In the genomic region with DNA sequence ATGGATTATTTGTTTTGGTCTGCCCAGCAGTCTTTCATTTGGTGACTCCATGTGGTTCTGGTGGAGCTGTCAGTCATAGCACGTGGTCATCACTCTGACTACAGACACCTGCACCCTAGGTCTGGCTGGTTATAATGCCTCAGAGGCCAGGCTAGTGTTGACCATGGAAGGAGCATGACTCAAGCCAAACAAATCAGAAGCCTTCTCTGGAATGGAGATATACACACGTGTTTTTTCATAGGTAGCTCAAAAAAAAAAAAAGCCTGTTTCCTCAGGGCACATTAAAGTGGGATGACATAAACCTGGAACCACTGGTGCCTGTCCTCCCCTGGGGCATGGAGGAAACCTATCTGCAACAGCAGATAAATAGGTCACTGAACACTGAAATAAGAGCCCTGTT, we compare ENCODE assay signal across 14 cellular contexts. TPM values are rescaled to one million over a fixed set of nuclear protein-coding genes. Genes with fewer than 3 reads are reported as not detected.
DNase-seq lines count a peak whose midpoint lies in the region; ATAC-seq lines count a peak whose summit lies in the region.
"Had no signal": no experiment of that assay in that cellular context is flagged by ENCODE, and none has a peak within 500 bp of the region (broad histone marks: within the 10 kb centered on the region; RNA-seq: fewer than 3 reads in every experiment).

No MANE protein-coding gene starts in this region.

- no peak overlapping the region for H2BK5ac ChIP-seq in mesenchymal stem cell (ENCODE audit: low read depth, low read length, poor library complexity, severe bottlenecking)

- DNase-seq in HPDE6-E6E7 (ENCODE audit: extremely low spot score): peak; percentile 41
- peak; percentile 23 for DNase-seq in RPMI8226
- DNase-seq in mesenchymal stem cell: no peak
- DNase-seq in 8988T: no peak
- DNase-seq in NCI-H1436 (lab: John Stamatoyannopoulos, UW): no peak
- DNase-seq: activated CD4-positive, alpha-beta T cell treated with anti-CD3 and anti-CD28 coated beads for 36 hours; caudate nucleus; CD4-positive, alpha-beta memory T cell; HCEC 1CT; Karpas-422; naive B cell; NCI-H524 had no signal

- no peak overlapping the region for H2BK120ac ChIP-seq in mesenchymal stem cell (ENCODE audit: low read depth, low read length)

- WGBS in mesenchymal stem cell: 88% methylated on average over 2 of the region's 2 CpGs

- H3K27me3 ChIP-seq in mesenchymal stem cell (ENCODE audit: control insufficient read depth in 1 of 2, insufficient read depth in 1 of 2, low read length in 2 of 2): no peaks in the 10 kb centered on the region
- H3K27me3 ChIP-seq: tibial nerve had no signal

- peak overlapping the region; percentile 17 for H2AK5ac ChIP-seq in mesenchymal stem cell (ENCODE audit: low read length, severe bottlenecking)

- no peak overlapping the region for H4K91ac ChIP-seq in mesenchymal stem cell (ENCODE audit: low read length)

- H3K9me3 ChIP-seq in mesenchymal stem cell (ENCODE audit: control insufficient read depth, low read length): no peaks in the 10 kb centered on the region
- H3K9me3 ChIP-seq: tibial nerve had no signal

- no peak overlapping the region for H3K9ac ChIP-seq in mesenchymal stem cell (ENCODE audit: low read length)

- H3K79me1 ChIP-seq in mesenchymal stem cell (replicated peaks; ENCODE audit: low read length, poor library complexity, severe bottlenecking): no peaks in the 10 kb centered on the region

- H3K14ac ChIP-seq in mesenchymal stem cell (ENCODE audit: low read length in 2 of 2): no peak overlapping the region

- H3K27ac ChIP-seq in mesenchymal stem cell (ENCODE audit: low read length, poor library complexity, severe bottlenecking): no peak overlapping the region
- H3K27ac ChIP-seq: tibial nerve had no signal

- H3K4me1 ChIP-seq in mesenchymal stem cell (ENCODE audit: control insufficient read depth, insufficient read depth, low read depth, low read length): peaks cover 7% of the 10 kb centered on the region

- ATAC-seq in HG03521 (IDR thresholded peaks at IDR 0.05; ENCODE audit: unreplicated experiment): no peak
- ATAC-seq: activated CD4-positive, alpha-beta T cell treated with anti-CD3 and anti-CD28 coated beads for 36 hours had no signal

- H2BK15ac ChIP-seq in mesenchymal stem cell (ENCODE audit: low read depth, poor library complexity, severe bottlenecking): no peak overlapping the region

- H3K23ac ChIP-seq in mesenchymal stem cell (ENCODE audit: low read length in 2 of 2): no peak overlapping the region

- H3K4me3 ChIP-seq in mesenchymal stem cell (ENCODE audit: insufficient read depth in 1 of 2, low read depth in 1 of 2, low read length in 2 of 2): no peak overlapping the region
- H3K4me3 ChIP-seq: tibial nerve had no signal

- H2BK12ac ChIP-seq in mesenchymal stem cell (ENCODE audit: low read length in 2 of 2): no peak overlapping the region

- no peak overlapping the region for H2AFZ ChIP-seq in mesenchymal stem cell (ENCODE audit: low read depth, low read length)

- no peak overlapping the region for H4K8ac ChIP-seq in mesenchymal stem cell (ENCODE audit: low read length)

- no peak overlapping the region for H3K18ac ChIP-seq in mesenchymal stem cell (ENCODE audit: low read depth in 1 of 2, low read length in 2 of 2)

- H3K36me3 ChIP-seq in mesenchymal stem cell (ENCODE audit: control insufficient read depth in 1 of 2, insufficient read depth in 2 of 2, low read depth in 1 of 2, low read length in 2 of 2): peaks cover 0 to 9% of the 10 kb centered on the region in 2 experiments

- no peak overlapping the region for H3K4ac ChIP-seq in mesenchymal stem cell (ENCODE audit: low read depth in 1 of 2, low read length in 2 of 2)

- H3K4me2 ChIP-seq in mesenchymal stem cell (ENCODE audit: low read length, poor library complexity, severe bottlenecking): no peak overlapping the region

RNA-seq across cellular contexts. Expression of a gene that starts 8.1 kb away (rescaled TPM):
- 4.6 TPM for polyA plus RNA-seq in mesenchymal stem cell (2013, experiment 1 of 2)
- 4.8 TPM for polyA plus RNA-seq in mesenchymal stem cell (2013, experiment 2 of 2)

RNA-seq across cellular contexts. Expression of a gene that starts 48.9 kb away (rescaled TPM):
- 26.4 TPM for polyA plus RNA-seq in mesenchymal stem cell (2013, experiment 1 of 2)
- polyA plus RNA-seq in mesenchymal stem cell (2013, experiment 2 of 2): 27.0 TPM

RNA-seq across cellular contexts. Expression of a gene that starts 59.0 kb away (rescaled TPM):
- 116 TPM for polyA plus RNA-seq in mesenchymal stem cell (2013, experiment 1 of 2)
- 117 TPM for polyA plus RNA-seq in mesenchymal stem cell (2013, experiment 2 of 2)

RNA-seq across cellular contexts. Expression of a gene that starts 59.1 kb away (rescaled TPM):
- not detected for polyA plus RNA-seq in mesenchymal stem cell (2013, experiment 1 of 2)
- polyA plus RNA-seq in mesenchymal stem cell (2013, experiment 2 of 2): not detected

Comparison
In these comparisons a context has a peak if more than half of its experiments do, and no peak if none do; other contexts are left out.
1. DNase-seq: peak in HPDE6-E6E7 (single experiment) and RPMI8226 (single experiment); none in mesenchymal stem cell (single experiment), 8988T (single experiment) and NCI-H1436 (single experiment).